ENCODE assay signal across 18 cellular contexts in genomic region chr12:121004253-121004815, GRCh38. TPM values are rescaled to one million over a fixed set of nuclear protein-coding genes. Genes with fewer than 3 reads are reported as not detected.
DNase-seq lines count a peak whose midpoint lies in the region; ATAC-seq and TF ChIP-seq lines count a peak whose summit lies in the region.
"Had no signal": no experiment of that assay in that cellular context is flagged by ENCODE, and none has a peak within 500 bp of the region (broad histone marks: within the 10 kb centered on the region; RNA-seq: fewer than 3 reads in every experiment).

No MANE protein-coding gene starts in this region.

- intact Hi-C loops in spleen (cut with DNase I; ENCODE audit: low total_unique reads), result no loop called here

- H3K27ac ChIP-seq in 22Rv1 (0 out of 2 replicates have a peak overlapping the region, but pooled peaks have one; percentile 12), spleen (no peak overlapping the region)

- no peak for TF ChIP-seq CTCF in 22Rv1 (IDR thresholded peaks at IDR 0.05)
- no peak for TF ChIP-seq CTCF in spleen (IDR thresholded peaks at IDR 0.05 in 8 of 11, conservative IDR thresholded peaks at IDR 0.05 in 3 of 11)

- peaks cover 8% of the 10 kb centered on the region for H3K36me3 Mint-ChIP-seq in T-helper 17 cell (ENCODE audit: low read depth)

- H3K27ac Mint-ChIP-seq in T-helper 17 cell, result peak overlapping the region; percentile 79
- H3K27ac Mint-ChIP-seq: CD8-positive, alpha-beta T cell; HFFc6 had no signal

- H3K4me3 ChIP-seq in spleen, result no peak overlapping the region

- no peak for TF ChIP-seq POLR2A in spleen (IDR thresholded peaks at IDR 0.05)

- DNase-seq in T-helper 17 cell (no peak), left lobe of liver (ENCODE audit: low spot score) (no peak), spleen (peak; percentile 51), cerebellum (ENCODE audit: low spot score) (no peak)
- DNase-seq: CD8-positive, alpha-beta T cell; COR-L47; DND-41; GDM1; HCEC 1CT; HFFc6 had no signal

- peaks cover 5% of the 10 kb centered on the region for H3K4me1 Mint-ChIP-seq in T-helper 17 cell

- H3K4me3 Mint-ChIP-seq in T-helper 17 cell, result no peak overlapping the region
- H3K4me3 Mint-ChIP-seq: CD8-positive, alpha-beta T cell; HFFc6 had no signal

- peaks cover 0 to 3% (median 0%) of the 10 kb centered on the region in 7 donors for H3K27me3 ChIP-seq in spleen (replicated peaks in 1 of 7)

- ATAC-seq in T-helper 17 cell, result no peak
- ATAC-seq in left lobe of liver, result peak; percentile 54
- ATAC-seq in GM21619 (IDR thresholded peaks at IDR 0.05; ENCODE audit: unreplicated experiment), result no peak
- no peak for ATAC-seq in esophagus mucosa
- ATAC-seq: CD8-positive, alpha-beta T cell had no signal

- peaks cover 2 to 88% (median 67%) of the 10 kb centered on the region in 6 donors for H3K36me3 ChIP-seq in spleen

- WGBS in spleen, 5 donors, result 93 to 98% (median 95%) methylated on average over 13 to 16 of the region's 16 CpGs

- H3K27me3 Mint-ChIP-seq in T-helper 17 cell, result no peaks in the 10 kb centered on the region

- H3K9me3 ChIP-seq in T-helper 17 cell (ENCODE audit: control insufficient read depth, low read length, poor library complexity, severe bottlenecking) (no peaks in the 10 kb centered on the region), spleen (no peaks in the 10 kb centered on the region)

- no peaks in the 10 kb centered on the region for H3K4me1 ChIP-seq in spleen

RNA-seq across cellular contexts. Expression of gene C12orf43, which starts 12.0 kb away (rescaled TPM):
- total RNA-seq in T-helper 17 cell (10 to 100 TPM; 16.1 to 17.3 TPM), left lobe of liver (8.0 TPM), spleen (10 to 100 TPM in 6 of 7 donors, 1 to 10 TPM in 1; 8.0 to 16.8 (median 13.5) TPM), cerebellum (11.7 TPM), esophagus mucosa (7.9 TPM)
- polyA plus RNA-seq in spleen, result 10 to 100 TPM in 1 of 3 donors, 1 to 10 TPM in 2; 8.7 to 10.5 (median 9.5) TPM

RNA-seq across cellular contexts. Expression of gene HNF1A, which starts 26.0 kb away (rescaled TPM):
- total RNA-seq in T-helper 17 cell, result not detected
- total RNA-seq in left lobe of liver, result 23.8 TPM
- total RNA-seq in spleen, result not detected
- not detected for polyA plus RNA-seq in spleen
- not detected for total RNA-seq in cerebellum
- total RNA-seq in esophagus mucosa, result not detected
- total RNA-seq: A673; CD8-positive, alpha-beta T cell; H4; HFFc6; HT1080 had no signal
- polyA plus RNA-seq: BJ, CD14-positive monocyte had no signal

RNA-seq across cellular contexts. Expression of gene OASL, which starts 34.7 kb away (rescaled TPM):
- total RNA-seq in T-helper 17 cell (10 to 100 TPM; 18.8 to 30.3 TPM), left lobe of liver (2.5 TPM), spleen (1 to 10 TPM; 2.9 to 4.8 (median 3.7) TPM), cerebellum (0.18 TPM), esophagus mucosa (5.9 TPM)
- 1 to 10 TPM; 1.9 to 2.9 (median 2.4) TPM for polyA plus RNA-seq in spleen
- total RNA-seq: HFFc6 had no signal

Comparison
In these comparisons a context has a peak if more than half of its experiments do, and no peak if none do; other contexts are left out.
1. RNA of gene HNF1A, which starts 26.0 kb away (total RNA-seq): 23.8 TPM in left lobe of liver (single experiment); not detected in T-helper 17 cell, not detected in spleen, not detected in cerebellum (single experiment) and not detected in esophagus mucosa (single experiment); every median in the first group is over 10 times any median in the second.